In genomic region chr1:233328661-233329498, GRCh38 we compare ENCODE assay signal across 8 cellular contexts. TPM values are rescaled to one million over a fixed set of nuclear protein-coding genes. Genes with fewer than 3 reads are reported as not detected.
DNase-seq lines count a peak whose midpoint lies in the region; ATAC-seq and TF ChIP-seq lines count a peak whose summit lies in the region.

No MANE protein-coding gene starts in this region.

- H3K4me1 Mint-ChIP-seq in mesothelial cell of epicardium = peaks cover 22% of the 10 kb centered on the region

- H3K9me3 ChIP-seq in mammary epithelial cell (replicated peaks; ENCODE audit: insufficient read depth, low read length) = no peaks in the 10 kb centered on the region

- no peak for ATAC-seq in HG03135 (IDR thresholded peaks at IDR 0.05; ENCODE audit: unreplicated experiment)
- no peak for ATAC-seq in HG02623 (IDR thresholded peaks at IDR 0.05; ENCODE audit: unreplicated experiment)

- no peaks in the 10 kb centered on the region for H3K36me3 Mint-ChIP-seq in mesothelial cell of epicardium

- H3K36me3 ChIP-seq in GM06990 (ENCODE audit: control insufficient read depth, insufficient read depth, low read length) (no peaks in the 10 kb centered on the region), mammary epithelial cell (ENCODE audit: insufficient read depth, low read length) (no peaks in the 10 kb centered on the region)

- peak overlapping the region; percentile 89 for H3K4me2 ChIP-seq in mammary epithelial cell (ENCODE audit: insufficient read depth, low read depth, low read length)

- H3K27ac Mint-ChIP-seq in mesothelial cell of epicardium = no peak overlapping the region

- H3K4me3 ChIP-seq in GM06990 (replicated peaks; ENCODE audit: low read depth, low read length) = peak overlapping the region; percentile 63
- H3K4me3 ChIP-seq in NB4 (ENCODE audit: low read depth, low read length) = peak overlapping the region; percentile 78
- peak overlapping the region; percentile 52 to 80 (median 69) for H3K4me3 ChIP-seq in mammary epithelial cell (replicated peaks in 1 of 3; ENCODE audit: insufficient read depth in 1 of 3, low read depth in 2 of 3, low read length in 3 of 3)

- H3K9ac ChIP-seq in mammary epithelial cell (ENCODE audit: insufficient read depth, low read length) = peak overlapping the region; percentile 63

- CTCF ChIA-PET in mammary epithelial cell (lab: Charles Lee; ENCODE audit: low non-redundant PET) = no interaction called here

- in situ Hi-C loops in mammary epithelial cell (cut with MboI; ENCODE audit: low sequenced_read_pairs in 2 of 2) = no loop called here

- peak overlapping the region; percentile 66 for H3K4me3 Mint-ChIP-seq in mesothelial cell of epicardium

- no TSS peak for BruUV-seq in mammary epithelial cell (replicated peaks; lab: Mats Ljungman, UMichigan)

- TF ChIP-seq CTCF in GM06990 (IDR thresholded peaks at IDR 0.05; ENCODE audit: insufficient read depth, low read length, poor library complexity, severe bottlenecking) (no peak), NB4 (IDR thresholded peaks at IDR 0.05; ENCODE audit: low read depth, low read length) (no peak), mammary epithelial cell (conservative IDR thresholded peaks at IDR 0.05 in 1 of 2, IDR thresholded peaks at IDR 0.05 in 1 of 2; ENCODE audit: extremely low read depth in 1 of 2, insufficient read depth in 1 of 2, low read depth in 1 of 2, low read length in 2 of 2) (no peak), mesothelial cell of epicardium (IDR thresholded peaks at IDR 0.05; ENCODE audit: unreplicated experiment) (no peak)

- DNase-seq in GM06990 (ENCODE audit: extremely low read depth, insufficient read length) (peak; percentile 20), NB4 (ENCODE audit: low read depth) (peak; percentile 60), mammary epithelial cell (peak; percentile 14), mesothelial cell of epicardium (ENCODE audit: low spot score in 2 of 2, unreplicated experiment in 2 of 2) (no peak), NCI-H1436 (lab: John Stamatoyannopoulos, UW) (no peak), NCI-H226 (no peak)

- H3K27ac ChIP-seq in mammary epithelial cell (ENCODE audit: insufficient read depth, low read depth, low read length) = no peak overlapping the region

- dilution Hi-C loops in mammary epithelial cell (cut with HindIII; ENCODE audit: low sequenced_read_pairs) = no loop called here

- H3K27me3 ChIP-seq in GM06990 (replicated peaks; ENCODE audit: control insufficient read depth, insufficient read depth, low read length) (no peaks in the 10 kb centered on the region), mammary epithelial cell (ENCODE audit: insufficient read depth, low read length) (no peaks in the 10 kb centered on the region)

- WGBS in mammary epithelial cell (ENCODE audit: low coverage, missing lambda C conversion rate) = 18% methylated on average over 29 of the region's 40 CpGs

- H3K79me2 ChIP-seq in mammary epithelial cell (ENCODE audit: insufficient read depth, low read length) = peaks cover 45% of the 10 kb centered on the region

- H3K4me1 ChIP-seq in mammary epithelial cell (ENCODE audit: insufficient read depth, low read length) = peaks cover 33% of the 10 kb centered on the region

- H2AFZ ChIP-seq in mammary epithelial cell (ENCODE audit: low read depth, low read length) = peak overlapping the region; percentile 83

- H4K20me1 ChIP-seq in mammary epithelial cell (ENCODE audit: insufficient read depth, low read length) = no peaks in the 10 kb centered on the region

- H3K9me3 Mint-ChIP-seq in mesothelial cell of epicardium = no peaks in the 10 kb centered on the region

- intact Hi-C loops in mammary epithelial cell (cut with micrococcal nuclease) = no loop called here

- H3K27me3 Mint-ChIP-seq in mesothelial cell of epicardium (ENCODE audit: low read depth) = peaks cover 40% of the 10 kb centered on the region

- no peak for TF ChIP-seq POLR2A in NB4 (IDR thresholded peaks at IDR 0.05; ENCODE audit: extremely low read depth, insufficient read length)

RNA-seq across cellular contexts. Expression of gene MAP3K21, which starts 1.4 kb away (rescaled TPM):
- 1 to 10 TPM; 6.3 to 8.5 TPM for total RNA-seq in mammary epithelial cell
- polyA plus RNA-seq in mammary epithelial cell = 6.8 TPM
- polyA minus RNA-seq in mammary epithelial cell = 11.5 TPM
- 6.4 to 7.2 TPM (median 6.6 TPM) in 3 replicates for total RNA-seq in mesothelial cell of epicardium

RNA-seq across cellular contexts. Expression of gene PCNX2, which starts 33.4 kb away (rescaled TPM):
- total RNA-seq in mammary epithelial cell (10 to 100 TPM; 41.1 to 67.5 TPM), mesothelial cell of epicardium (26.8 to 28.4 TPM (median 27.4 TPM) in 3 replicates)
- 16.5 TPM for polyA plus RNA-seq in mammary epithelial cell
- 94.3 TPM for polyA minus RNA-seq in mammary epithelial cell

Comparison
In these comparisons a context has a peak if more than half of its experiments do, and no peak if none do; other contexts are left out.
1. DNase-seq: peak in GM06990 (single experiment), NB4 (single experiment) and mammary epithelial cell (single experiment); none in mesothelial cell of epicardium (0 of 2), NCI-H1436 (single experiment) and NCI-H226 (single experiment).
2. Peak in every context shown above with its lines, with median percentiles within 50 percentile points of each other: H3K4me3 ChIP-seq.